In genomic region chr5:56565693-56566092, GRCh38 we compare ENCODE assay signal across 10 cellular contexts.
DNase-seq lines count a peak whose midpoint lies in the region; ATAC-seq and TF ChIP-seq lines count a peak whose summit lies in the region.
"Had no signal": no experiment of that assay in that cellular context is flagged by ENCODE, and none has a peak within 500 bp of the region (broad histone marks: within the 10 kb centered on the region; RNA-seq: fewer than 3 reads in every experiment).

No MANE protein-coding gene starts in this region.

- H3K4me1 ChIP-seq in right atrium auricular region: no peaks in the 10 kb centered on the region
- peaks cover 0 to 3% of the 10 kb centered on the region in 2 donors for H3K4me1 ChIP-seq in aorta (ENCODE audit: control insufficient read depth in 1 of 2, insufficient read depth in 2 of 2, low read length in 2 of 2)

- no peak overlapping the region for H3K27ac Mint-ChIP-seq in activated CD8-positive, alpha-beta T cell treated with anti-CD3 and anti-CD28 coated beads for 36 hours

- H3K27me3 ChIP-seq in right atrium auricular region (no peaks in the 10 kb centered on the region), aorta (ENCODE audit: control insufficient read depth in 1 of 2, insufficient read depth in 2 of 2, low read length in 1 of 2) (no peaks in the 10 kb centered on the region)
- H3K27me3 ChIP-seq: SJSA1 had no signal

- no peaks in the 10 kb centered on the region for H3K36me3 Mint-ChIP-seq in activated CD8-positive, alpha-beta T cell treated with anti-CD3 and anti-CD28 coated beads for 36 hours (ENCODE audit: low read depth)

- CTCF ChIA-PET in activated CD8-positive, alpha-beta T cell treated with anti-CD3 and anti-CD28 coated beads for 36 hours (lab: Charles Lee): interaction anchor here (1.0 kb wide), 1 partner anchor 272 kb away, joined by 3 read pairs; no protein-coding TSS in a partner anchor

- H3K36me3 ChIP-seq in right atrium auricular region: no peaks in the 10 kb centered on the region
- no peaks in the 10 kb centered on the region for H3K36me3 ChIP-seq in aorta (ENCODE audit: control insufficient read depth in 1 of 2, insufficient read depth in 2 of 2, low read length in 1 of 2)
- H3K36me3 ChIP-seq: SJSA1 had no signal

- H3K27me3 Mint-ChIP-seq in activated CD8-positive, alpha-beta T cell treated with anti-CD3 and anti-CD28 coated beads for 36 hours: no peaks in the 10 kb centered on the region

- WGBS in aorta, 2 donors: 29 to 36% methylated on average over 3 of the region's 3 CpGs

- no peaks in the 10 kb centered on the region for H3K4me1 Mint-ChIP-seq in activated CD8-positive, alpha-beta T cell treated with anti-CD3 and anti-CD28 coated beads for 36 hours (ENCODE audit: low read depth)

- H3K4me3 ChIP-seq in right atrium auricular region (no peak overlapping the region), aorta (ENCODE audit: low read length in 2 of 2) (no peak overlapping the region)
- H3K4me3 ChIP-seq: SJSA1 had no signal

- H3K9me3 ChIP-seq in right atrium auricular region (no peaks in the 10 kb centered on the region), aorta (ENCODE audit: control insufficient read depth, low read length) (no peaks in the 10 kb centered on the region)
- H3K9me3 ChIP-seq: SJSA1 had no signal

- intact Hi-C loops in left ventricle myocardium superior (cut with micrococcal nuclease) (no loop called here), aorta (cut with DNase I) (no loop called here)
- intact Hi-C loops in activated CD8-positive, alpha-beta T cell treated with anti-CD3 and anti-CD28 coated beads for 36 hours (cut with micrococcal nuclease): no loop called here

- POLR2A ChIA-PET in activated CD8-positive, alpha-beta T cell treated with anti-CD3 and anti-CD28 coated beads for 36 hours (lab: Charles Lee): no interaction called here

- H3K9me3 Mint-ChIP-seq in activated CD8-positive, alpha-beta T cell treated with anti-CD3 and anti-CD28 coated beads for 36 hours: no peaks in the 10 kb centered on the region

- DNase-seq in left ventricle myocardium superior (no peak), right atrium auricular region (ENCODE audit: low spot score) (no peak), RPMI8226 (peak; percentile 91), aorta (no peak), NCI-H69 (lab: John Stamatoyannopoulos, UW) (no peak), NCI-H1105 (lab: John Stamatoyannopoulos, UW) (no peak)
- DNase-seq in activated CD8-positive, alpha-beta T cell treated with anti-CD3 and anti-CD28 coated beads for 36 hours: no peak
- DNase-seq: NCI-H1417 had no signal

- H3K27ac ChIP-seq in right atrium auricular region (no peak overlapping the region), aorta (ENCODE audit: low read depth in 1 of 2, low read length in 2 of 2) (no peak overlapping the region)
- H3K27ac ChIP-seq: SJSA1 had no signal

- H3K4me3 Mint-ChIP-seq in activated CD8-positive, alpha-beta T cell treated with anti-CD3 and anti-CD28 coated beads for 36 hours: no peak overlapping the region

- TF ChIP-seq CTCF in right atrium auricular region (IDR thresholded peaks at IDR 0.05): no peak
- TF ChIP-seq CTCF in activated CD8-positive, alpha-beta T cell treated with anti-CD3 and anti-CD28 coated beads for 36 hours (IDR thresholded peaks at IDR 0.05): no peak

- ATAC-seq in left ventricle myocardium superior: peak; percentile 33
- ATAC-seq in HG03066 (IDR thresholded peaks at IDR 0.05; ENCODE audit: low read depth, unreplicated experiment): peak; percentile 63
- no peak for ATAC-seq in activated CD8-positive, alpha-beta T cell treated with anti-CD3 and anti-CD28 coated beads for 36 hours
- ATAC-seq in aorta (ENCODE audit: low FRiP score): no peak

Comparison
In these comparisons a context has a peak if more than half of its experiments do, and no peak if none do; other contexts are left out.
1. ATAC-seq: peak in left ventricle myocardium superior (single experiment) and HG03066 (single experiment); none in activated CD8-positive, alpha-beta T cell treated with anti-CD3 and anti-CD28 coated beads for 36 hours (single experiment) and aorta (single experiment).